In the genomic region with DNA sequence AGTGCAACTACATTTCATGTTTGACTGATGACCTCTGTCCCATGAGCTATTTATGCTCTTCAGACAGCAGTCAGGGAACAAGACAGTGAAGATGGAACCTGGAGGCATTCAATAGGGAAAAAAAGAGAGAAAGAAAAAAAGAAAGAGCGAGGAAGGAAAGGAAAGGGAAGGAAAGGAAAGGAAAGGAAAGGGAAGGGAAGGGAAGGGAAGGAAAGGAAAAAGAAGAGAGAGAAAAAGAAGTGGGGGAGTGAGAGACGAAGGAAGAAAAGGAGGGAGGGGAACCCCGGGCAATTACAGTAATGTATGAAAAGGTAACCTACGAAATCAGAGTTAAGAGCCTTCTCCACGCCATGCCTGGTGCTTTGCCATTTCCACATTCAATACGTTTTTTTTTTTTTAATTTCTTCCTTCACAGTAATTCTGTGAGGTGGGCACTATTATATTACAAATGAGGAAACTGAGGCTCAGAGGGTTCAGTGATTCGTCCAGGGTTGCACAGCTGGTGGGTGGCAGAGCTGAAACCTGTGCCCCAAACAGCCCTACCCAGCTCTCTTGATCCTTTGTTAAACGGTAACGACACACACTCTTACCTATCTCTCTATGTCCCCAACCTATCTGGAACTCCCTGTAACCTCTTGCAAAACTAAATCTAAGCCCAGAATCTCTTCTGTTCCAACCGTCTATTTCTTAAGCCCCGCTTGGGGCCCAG, we compare ENCODE assay signal across 8 cellular contexts. TPM values are rescaled to one million over a fixed set of nuclear protein-coding genes. Genes with fewer than 3 reads are reported as not detected.
DNase-seq lines count a peak whose midpoint lies in the region; ATAC-seq and TF ChIP-seq lines count a peak whose summit lies in the region.
"Had no signal": no experiment of that assay in that cellular context is flagged by ENCODE, and none has a peak within 500 bp of the region (broad histone marks: within the 10 kb centered on the region; RNA-seq: fewer than 3 reads in every experiment).

No MANE protein-coding gene starts in this region.

- no peak for TF ChIP-seq CTCF in kidney epithelial cell (IDR thresholded peaks at IDR 0.05; ENCODE audit: insufficient read depth, low read length, poor library complexity, severe bottlenecking)

- H3K9me3 Mint-ChIP-seq in activated naive CD8-positive, alpha-beta T cell (ENCODE audit: low read depth), result no peaks in the 10 kb centered on the region

- H3K36me3 ChIP-seq in Karpas-422 (ENCODE audit: insufficient read depth, low read length), result no peaks in the 10 kb centered on the region
- no peaks in the 10 kb centered on the region for H3K36me3 ChIP-seq in kidney epithelial cell (ENCODE audit: control insufficient read depth, insufficient read depth, low read length)
- H3K36me3 ChIP-seq in stomach smooth muscle (ENCODE audit: control insufficient read depth in 2 of 2, insufficient read depth in 2 of 2, low read length in 2 of 2), result no peaks in the 10 kb centered on the region

- H3K27ac ChIP-seq in Karpas-422 (ENCODE audit: low read length) (peak overlapping the region; percentile 71), stomach smooth muscle (ENCODE audit: low read length) (no peak overlapping the region)

- H3K27ac Mint-ChIP-seq in activated naive CD8-positive, alpha-beta T cell, result peak overlapping the region; percentile 96

- no peaks in the 10 kb centered on the region for H3K36me3 Mint-ChIP-seq in activated naive CD8-positive, alpha-beta T cell

- peak overlapping the region; percentile 58 for H3K4me3 ChIP-seq in Karpas-422 (ENCODE audit: low read length)
- H3K4me3 ChIP-seq in kidney epithelial cell (ENCODE audit: low read depth, low read length), result peak overlapping the region; percentile 35
- peak overlapping the region; percentile 64 to 72 for H3K4me3 ChIP-seq in stomach smooth muscle (ENCODE audit: low read length in 2 of 2)

- H3K27me3 Mint-ChIP-seq in activated naive CD8-positive, alpha-beta T cell, result no peaks in the 10 kb centered on the region

- H3K4me1 ChIP-seq in Karpas-422 (ENCODE audit: low read length) (peaks cover 71% of the 10 kb centered on the region), stomach smooth muscle (ENCODE audit: control insufficient read depth, insufficient read depth, low read length) (peaks cover 17% of the 10 kb centered on the region)

- peak overlapping the region; percentile 73 for H3K4me2 ChIP-seq in Karpas-422 (ENCODE audit: low read depth, low read length, poor library complexity, severe bottlenecking)

- H3K79me2 ChIP-seq in Karpas-422 (ENCODE audit: low read length), result no peaks in the 10 kb centered on the region

- peaks cover 94% of the 10 kb centered on the region for H3K4me1 Mint-ChIP-seq in activated naive CD8-positive, alpha-beta T cell (ENCODE audit: low read depth)

- no peaks in the 10 kb centered on the region for H3K27me3 ChIP-seq in Karpas-422 (ENCODE audit: low read length)
- no peaks in the 10 kb centered on the region for H3K27me3 ChIP-seq in kidney epithelial cell (ENCODE audit: control insufficient read depth, insufficient read depth, low read length)
- no peaks in the 10 kb centered on the region for H3K27me3 ChIP-seq in stomach smooth muscle (ENCODE audit: control insufficient read depth in 1 of 2, insufficient read depth in 2 of 2, low read length in 2 of 2)

- H3K4me3 Mint-ChIP-seq in activated naive CD8-positive, alpha-beta T cell, result peak overlapping the region; percentile 88

- peak overlapping the region; percentile 87 for H2AFZ ChIP-seq in Karpas-422 (ENCODE audit: low read length)

- H3K9me3 ChIP-seq in Karpas-422 (ENCODE audit: low read length), result no peaks in the 10 kb centered on the region
- H3K9me3 ChIP-seq in stomach smooth muscle (ENCODE audit: control insufficient read depth in 2 of 2, low read length in 2 of 2), result no peaks in the 10 kb centered on the region

- H3K9ac ChIP-seq in Karpas-422 (ENCODE audit: low read length), result peak overlapping the region; percentile 71
- H3K9ac ChIP-seq in stomach smooth muscle (ENCODE audit: low read length in 2 of 2), result peak overlapping the region; percentile 37 to 48

- no peak for DNase-seq in Karpas-422
- no peak for DNase-seq in kidney epithelial cell (ENCODE audit: low read depth)
- DNase-seq in NAMALWA (ENCODE audit: low spot score), result no peak
- no peak for DNase-seq in HPDE6-E6E7 (ENCODE audit: extremely low spot score)
- DNase-seq: occipital lobe had no signal

- no peaks in the 10 kb centered on the region for H4K20me1 ChIP-seq in Karpas-422 (ENCODE audit: insufficient read depth, low read depth, low read length)

- no peaks in the 10 kb centered on the region for H3K9me2 ChIP-seq in Karpas-422 (replicated peaks; ENCODE audit: insufficient read depth, low read length)

- ATAC-seq in HG03442 (IDR thresholded peaks at IDR 0.05; ENCODE audit: unreplicated experiment), result no peak

RNA-seq across cellular contexts. Expression of gene ETS1, which starts 39.3 kb away (rescaled TPM):
- 129 and 135 TPM in 2 replicates for total RNA-seq in Karpas-422 (2014; rRNA removed; shearing (Covaris generic); ENCODE audit: low replicate concordance)
- 224 and 230 TPM in 2 replicates for total RNA-seq in kidney epithelial cell
